8 cellular contexts compared by ENCODE assay signal in genomic region chr18:9951022-9951859, GRCh38. TPM values are rescaled to one million over a fixed set of nuclear protein-coding genes. Genes with fewer than 3 reads are reported as not detected.
DNase-seq lines count a peak whose midpoint lies in the region; ATAC-seq and TF ChIP-seq lines count a peak whose summit lies in the region.

No MANE protein-coding gene starts in this region.

- ATAC-seq in memory B cell (ENCODE audit: low read depth) (peak; percentile 53), GM18858 (IDR thresholded peaks at IDR 0.05; ENCODE audit: unreplicated experiment) (no peak), GM18517 (IDR thresholded peaks at IDR 0.05; ENCODE audit: unreplicated experiment) (no peak)

- H3K9me3 ChIP-seq in Peyer's patch = no peaks in the 10 kb centered on the region

- DNase-seq in DMS53 treated with DMSO at 0.1 percent for 48 hours (lab: John Stamatoyannopoulos, UW; ENCODE audit: unreplicated experiment) (peak; percentile 21), HFF-Myc (ENCODE audit: extremely low read depth, low read depth) (peak; percentile 38), Peyer's patch (no peak), dermis microvascular lymphatic vessel endothelial cell (ENCODE audit: low read depth in 2 of 2) (peak; percentile 70 to 83), memory B cell (ENCODE audit: low spot score in 2 of 2) (no peak), NCI-H187 treated with DMSO at 0.1 percent for 48 hours (lab: John Stamatoyannopoulos, UW) (no peak)

- no peak overlapping the region for H3K4me3 Mint-ChIP-seq in memory B cell

- no peak overlapping the region for H3K27ac ChIP-seq in Peyer's patch

- TF ChIP-seq CTCF in HFF-Myc (IDR thresholded peaks at IDR 0.05; ENCODE audit: low read depth, low read length, missing control alignments) = peak; percentile 70
- TF ChIP-seq CTCF in Peyer's patch (IDR thresholded peaks at IDR 0.05) = peak in 4 of 6 experiments; percentile 11 to 67 (median 62)

- TF ChIP-seq POLR2A in Peyer's patch (IDR thresholded peaks at IDR 0.05) = no peak

- H3K27me3 Mint-ChIP-seq in memory B cell = no peaks in the 10 kb centered on the region

- H3K9me3 Mint-ChIP-seq in memory B cell = no peaks in the 10 kb centered on the region

- no peak overlapping the region for H3K27ac Mint-ChIP-seq in memory B cell

- H3K36me3 Mint-ChIP-seq in memory B cell = peaks cover 30% of the 10 kb centered on the region

- no peaks in the 10 kb centered on the region for H3K4me1 ChIP-seq in Peyer's patch

- H3K27me3 ChIP-seq in Peyer's patch = no peaks in the 10 kb centered on the region

- peaks cover 3% of the 10 kb centered on the region for H3K4me1 Mint-ChIP-seq in memory B cell

- H3K4me3 ChIP-seq in HFF-Myc (replicated peaks; ENCODE audit: low read depth, low read length) (no peak overlapping the region), Peyer's patch (no peak overlapping the region)

- peaks cover 0 to 70% (median 0%) of the 10 kb centered on the region in 3 donors for H3K36me3 ChIP-seq in Peyer's patch

RNA-seq across cellular contexts. Expression of gene VAPA, which starts 37.4 kb away (rescaled TPM):
- total RNA-seq in Peyer's patch (100 to 1,000 TPM; 155 to 232 (median 219) TPM), dermis microvascular lymphatic vessel endothelial cell (137 and 172 TPM in 2 replicates)

Comparison
In these comparisons a context has a peak if more than half of its experiments do, and no peak if none do; other contexts are left out.
1. DNase-seq: peak in DMS53 treated with DMSO at 0.1 percent for 48 hours (single experiment), HFF-Myc (single experiment) and dermis microvascular lymphatic vessel endothelial cell (2 of 2); none in Peyer's patch (0 of 3), memory B cell (0 of 2) and NCI-H187 treated with DMSO at 0.1 percent for 48 hours (single experiment).